ENCODE assay signal across 22 cellular contexts in the genomic region with DNA sequence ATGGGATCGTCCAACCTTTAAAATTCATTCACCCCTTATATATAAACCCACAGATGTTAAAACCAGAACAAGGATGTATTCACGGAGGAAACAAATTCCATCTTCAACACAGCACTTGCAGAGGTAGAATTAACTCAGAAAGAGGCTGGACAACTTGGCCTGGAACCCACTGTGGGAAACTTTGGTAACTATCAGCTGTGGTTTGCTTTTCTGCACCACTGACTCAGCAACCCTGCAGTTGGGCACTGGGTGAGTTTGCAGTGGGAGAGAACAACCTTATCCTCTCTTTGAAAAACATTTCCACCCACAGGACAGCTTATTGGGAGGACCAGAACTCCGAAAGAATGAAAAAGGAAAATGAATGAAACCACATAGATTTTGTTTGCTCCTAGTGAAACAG.
DNase-seq lines count a peak whose midpoint lies in the region; ATAC-seq, FAIRE-seq and TF ChIP-seq lines count a peak whose summit lies in the region.
"Had no signal": no experiment of that assay in that cellular context is flagged by ENCODE, and none has a peak within 500 bp of the region (broad histone marks: within the 10 kb centered on the region; RNA-seq: fewer than 3 reads in every experiment).

No MANE protein-coding gene starts in this region.

- peak; percentile 20 for FAIRE-seq in H54 (lab: Jason Lieb, UNC)
- FAIRE-seq: colon had no signal

- no peak overlapping the region for H3K27ac Mint-ChIP-seq in T-helper 17 cell
- H3K27ac Mint-ChIP-seq: activated naive CD4-positive, alpha-beta T cell treated with anti-CD3 and anti-CD28 coated beads, Interleukin-2, amount 50 U/mL, for 72 hours; natural killer cell had no signal

- ATAC-seq in upper lobe of right lung (no peak), T-helper 17 cell (no peak)
- ATAC-seq: activated naive CD4-positive, alpha-beta T cell treated with anti-CD3 and anti-CD28 coated beads, Interleukin-2, amount 50 U/mL, for 72 hours; HCT116; left lung; natural killer cell; right cardiac atrium had no signal

- WGBS in esophagus muscularis mucosa: 51% methylated on average over 3 of the region's 3 CpGs

- no peaks in the 10 kb centered on the region for H3K9me3 ChIP-seq in upper lobe of right lung
- H3K9me3 ChIP-seq in T-helper 17 cell (ENCODE audit: control insufficient read depth, low read length, poor library complexity, severe bottlenecking): no peaks in the 10 kb centered on the region
- no peaks in the 10 kb centered on the region for H3K9me3 ChIP-seq in esophagus muscularis mucosa
- H3K9me3 ChIP-seq: left lung, uterus had no signal

- H3K4me3 Mint-ChIP-seq in T-helper 17 cell: no peak overlapping the region
- H3K4me3 Mint-ChIP-seq: natural killer cell had no signal

- H3K27ac ChIP-seq in upper lobe of right lung: no peak overlapping the region
- H3K27ac ChIP-seq in esophagus muscularis mucosa (replicated peaks in 1 of 4): no peak overlapping the region
- H3K27ac ChIP-seq: epithelial cell of prostate, left lung, uterus had no signal

- DNase-seq in A172 (ENCODE audit: low spot score): peak; percentile 45
- no peak for DNase-seq in H54 (ENCODE audit: insufficient read length, low spot score)
- DNase-seq in astrocyte of the hippocampus (ENCODE audit: low read depth, low spot score): peak; percentile 91
- DNase-seq in kidney glomerular epithelial cell (lab: John Stamatoyannopoulos, UW): peak; percentile 53
- no peak for DNase-seq in upper lobe of right lung
- DNase-seq in T-helper 17 cell: no peak
- DNase-seq in NCI-H510A (lab: John Stamatoyannopoulos, UW): no peak
- no peak for DNase-seq in esophagus muscularis mucosa (ENCODE audit: extremely low spot score)
- DNase-seq: activated CD4-positive, alpha-beta T cell treated with anti-CD3 and anti-CD28 coated beads for 1 hour; hippocampal formation; Karpas-422; left lung; natural killer cell; NCI-H1694; NCI-H524 treated with DMSO at 0.1 percent for 48 hours; right cardiac atrium; stimulated activated CD4-positive, alpha-beta T cell treated with anti-CD3 and anti-CD28 coated beads, Interleukin-4, amount 100 ng/mL, for 1 hour; uterus had no signal

- H3K4me1 ChIP-seq in upper lobe of right lung (no peaks in the 10 kb centered on the region), esophagus muscularis mucosa (no peaks in the 10 kb centered on the region)
- H3K4me1 ChIP-seq: uterus had no signal

- peaks cover 30% of the 10 kb centered on the region for H3K27me3 Mint-ChIP-seq in T-helper 17 cell

- TF ChIP-seq POLR2A in H54 (IDR thresholded peaks at IDR 0.05; ENCODE audit: low read depth, low read length): no peak
- no peak for TF ChIP-seq POLR2A in esophagus muscularis mucosa (IDR thresholded peaks at IDR 0.05; ENCODE audit: low read depth)

- intact Hi-C loops in upper lobe of right lung (cut with DNase I) (loop anchor here (5.0 kb wide), 1 partner anchor 728 kb away; no protein-coding TSS in a partner anchor), esophagus muscularis mucosa (cut with DNase I) (loop anchor here (5.0 kb wide), 2 partner anchors 733 to 863 kb away; no protein-coding TSS in a partner anchor)

- H3K36me3 Mint-ChIP-seq in T-helper 17 cell (ENCODE audit: low read depth): peaks cover 2% of the 10 kb centered on the region
- H3K36me3 Mint-ChIP-seq: activated naive CD4-positive, alpha-beta T cell treated with anti-CD3 and anti-CD28 coated beads, Interleukin-2, amount 50 U/mL, for 72 hours; natural killer cell had no signal

- TF ChIP-seq EP300 in esophagus muscularis mucosa (IDR thresholded peaks at IDR 0.05): no peak

- H3K36me3 ChIP-seq in upper lobe of right lung: no peaks in the 10 kb centered on the region
- no peaks in the 10 kb centered on the region for H3K36me3 ChIP-seq in esophagus muscularis mucosa
- H3K36me3 ChIP-seq: left lung, uterus had no signal

- TF ChIP-seq CTCF in upper lobe of right lung (IDR thresholded peaks at IDR 0.05): no peak
- no peak for TF ChIP-seq CTCF in esophagus muscularis mucosa (IDR thresholded peaks at IDR 0.05)

- H3K4me1 Mint-ChIP-seq in T-helper 17 cell: peaks cover 7% of the 10 kb centered on the region

- no peak overlapping the region for H3K4me3 ChIP-seq in upper lobe of right lung
- no peak overlapping the region for H3K4me3 ChIP-seq in esophagus muscularis mucosa
- H3K4me3 ChIP-seq: left lung, uterus had no signal

- H3K27me3 ChIP-seq in upper lobe of right lung (no peaks in the 10 kb centered on the region), esophagus muscularis mucosa (no peaks in the 10 kb centered on the region)
- H3K27me3 ChIP-seq: left lung, uterus had no signal

Comparison
In these comparisons a context has a peak if more than half of its experiments do, and no peak if none do; other contexts are left out.
1. DNase-seq: peak in A172 (single experiment), astrocyte of the hippocampus (single experiment) and kidney glomerular epithelial cell (single experiment); none in H54 (single experiment), upper lobe of right lung (single experiment), T-helper 17 cell (0 of 3), NCI-H510A (single experiment) and esophagus muscularis mucosa (single experiment).